Comparison of ENCODE assay signal across 32 cellular contexts in the genomic region with DNA sequence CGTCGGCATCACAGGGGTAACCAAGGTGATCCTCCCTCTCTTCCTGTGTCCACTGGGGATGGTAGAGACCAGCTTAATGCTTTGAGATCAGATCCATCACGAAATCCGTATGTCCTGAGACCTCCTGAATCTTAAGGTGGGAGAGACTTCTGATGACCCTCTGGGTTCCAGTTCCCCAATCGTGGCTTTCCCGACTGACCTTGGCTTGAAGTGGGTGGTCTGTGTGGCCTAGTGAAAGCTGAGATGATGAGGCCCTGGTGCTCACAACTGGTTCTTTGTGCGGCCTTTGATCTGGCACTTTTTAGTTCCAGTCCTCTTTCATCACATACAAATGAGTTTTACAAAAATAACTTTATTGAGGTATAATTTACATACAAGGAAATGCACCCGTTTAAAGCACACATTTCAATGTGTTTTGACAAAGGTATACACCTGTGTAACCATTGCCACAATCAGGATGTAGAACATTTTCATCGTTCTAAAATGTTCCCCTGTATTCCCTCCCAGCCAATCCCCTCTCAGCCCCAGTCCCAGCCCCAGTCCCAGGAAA. TPM values are rescaled to one million over a fixed set of nuclear protein-coding genes. Genes with fewer than 3 reads are reported as not detected.
DNase-seq lines count a peak whose midpoint lies in the region; ATAC-seq, FAIRE-seq and TF ChIP-seq lines count a peak whose summit lies in the region.
"Had no signal": no experiment of that assay in that cellular context is flagged by ENCODE, and none has a peak within 500 bp of the region (broad histone marks: within the 10 kb centered on the region; RNA-seq: fewer than 3 reads in every experiment).

No MANE protein-coding gene starts in this region.

- peaks cover 43% of the 10 kb centered on the region for H3K4me1 ChIP-seq in Karpas-422 (ENCODE audit: low read length)
- peaks cover 29% of the 10 kb centered on the region for H3K4me1 ChIP-seq in GM12878 (ENCODE audit: control insufficient read depth, insufficient read depth, low read length)

- FAIRE-seq in GM12878 (lab: Jason Lieb, UNC) (no peak), urothelium cell line (lab: Jason Lieb, UNC) (peak; percentile 97)
- FAIRE-seq: astrocyte had no signal

- no peak for TF ChIP-seq RAD21 in GM12878 (IDR thresholded peaks at IDR 0.05; ENCODE audit: insufficient read depth, low read depth, low read length)

- TF ChIP-seq POLR2A in GM12878 (IDR thresholded peaks at IDR 0.05; ENCODE audit: low read depth, low read length) = no peak

- no peak for DNase-seq in activated T-cell treated with anti-CD3 and anti-CD28 coated beads, Interleukin-2, amount 50 U/mL, for 72 hours
- no peak for DNase-seq in activated T-cell treated with anti-CD3 and anti-CD28 coated beads, Interleukin-2, amount 50 U/mL, for 1 hour
- DNase-seq in Karpas-422 (peak; percentile 59), GM12878 (ENCODE audit: low read depth, low spot score) (no peak), urothelium cell line (ENCODE audit: low spot score) (no peak), activated gamma-delta T cell treated with Interleukin-2 at 50 U/mL for 16 hours (no peak), NCI-H345 (lab: John Stamatoyannopoulos, UW) (no peak)
- DNase-seq: activated gamma-delta T cell; effector CD8-positive, alpha-beta T cell; immature natural killer cell; left colon; MV-4-11; NCI-H1436 treated with DMSO at 0.1 percent for 48 hours; nephron progenitor cell; SHP77 treated with DMSO at 0.1 percent for 48 hours; stimulated activated naive CD4-positive, alpha-beta T cell; SW 1271 had no signal

- H3K4me2 ChIP-seq in Karpas-422 (ENCODE audit: low read depth, low read length, poor library complexity, severe bottlenecking) (peak overlapping the region; percentile 72), GM12878 (ENCODE audit: control insufficient read depth, insufficient read depth) (no peak overlapping the region)

- RAD21 ChIA-PET in GM12878 (lab: Charles Lee; ENCODE audit: unreplicated experiment) = interaction anchor here (1.5 kb wide), 1 partner anchor 181 kb away, joined by 3 read pairs; no protein-coding TSS in a partner anchor

- SMC1A ChIA-PET in GM12878 (lab: Charles Lee; ENCODE audit: uncharacterized antibody, unreplicated experiment) = interaction anchor here (1.1 kb wide), 1 partner anchor 204 kb away, joined by 3 read pairs; no protein-coding TSS in a partner anchor

- POLR2A ChIA-PET in GM12878 (lab: Charles Lee) = interaction anchor here (0.6 to 1.0 kb wide), 2 partner anchors 9 to 143 kb away, joined by 3 to 5 read pairs; no protein-coding TSS in a partner anchor

- H3K4me3 ChIP-seq in Karpas-422 (ENCODE audit: low read length) (peak overlapping the region; percentile 53), GM12878 (no peak overlapping the region)
- H3K4me3 ChIP-seq: coronary artery, Peyer's patch had no signal

- H3K9me3 Mint-ChIP-seq in activated T-cell treated with anti-CD3 and anti-CD28 coated beads, Interleukin-2, amount 50 U/mL, for 72 hours = no peaks in the 10 kb centered on the region
- H3K9me3 Mint-ChIP-seq: immature natural killer cell, nephron progenitor cell had no signal

- 24% methylated on average over 9 of the region's 9 CpGs for WGBS in GM12878 (ENCODE audit: insufficient coverage, insufficient replicate concordance, low lambda C conversion rate, missing lambda C conversion rate)

- no peak for TF ChIP-seq EP300 in GM12878 (IDR thresholded peaks at IDR 0.05; ENCODE audit: borderline replicate concordance in 1 of 2, control insufficient read depth in 1 of 2, low read depth in 2 of 2, low read length in 2 of 2)

- H3K27me3 Mint-ChIP-seq in activated T-cell treated with anti-CD3 and anti-CD28 coated beads, Interleukin-2, amount 50 U/mL, for 72 hours (ENCODE audit: low read depth) = no peaks in the 10 kb centered on the region

- H3K27ac ChIP-seq in Karpas-422 (ENCODE audit: low read length) (peak overlapping the region; percentile 62), GM12878 (ENCODE audit: control insufficient read depth, insufficient read depth) (no peak overlapping the region)
- H3K27ac ChIP-seq: coronary artery, epithelial cell of prostate, HL-60 had no signal

- BruUV-seq in GM12878 (replicated peaks; lab: Mats Ljungman, UMichigan) = no TSS peak

- H4K20me1 ChIP-seq in Karpas-422 (ENCODE audit: insufficient read depth, low read depth, low read length) (no peaks in the 10 kb centered on the region), GM12878 (ENCODE audit: control insufficient read depth, insufficient read depth) (no peaks in the 10 kb centered on the region)

- H3K27me3 ChIP-seq in Karpas-422 (ENCODE audit: low read length) (no peaks in the 10 kb centered on the region), GM12878 (replicated peaks in 1 of 2; ENCODE audit: control insufficient read depth in 2 of 2, insufficient read depth in 2 of 2, low read length in 1 of 2) (no peaks in the 10 kb centered on the region)
- H3K27me3 ChIP-seq: Peyer's patch had no signal

- H3K9me3 ChIP-seq in Karpas-422 (ENCODE audit: low read length) (no peaks in the 10 kb centered on the region), GM12878 (replicated peaks; ENCODE audit: control insufficient read depth, insufficient read depth, low read length) (no peaks in the 10 kb centered on the region)
- H3K9me3 ChIP-seq: Peyer's patch had no signal

- peaks cover 42% of the 10 kb centered on the region for H3K4me1 Mint-ChIP-seq in activated T-cell treated with anti-CD3 and anti-CD28 coated beads, Interleukin-2, amount 50 U/mL, for 72 hours (ENCODE audit: low read depth)

- H3K79me2 ChIP-seq in Karpas-422 (ENCODE audit: low read length) (no peaks in the 10 kb centered on the region), GM12878 (ENCODE audit: control insufficient read depth, insufficient read depth, low read length) (no peaks in the 10 kb centered on the region)

- CTCF ChIA-PET in GM12878 (lab: Yijun Ruan, JAX) = interaction anchor here (0.6 to 5.4 kb wide), 7 partner anchors 11 to 296 kb away, joined by 3 to 44 read pairs (median 12); a partner anchor contains a TSS

- H3K27ac Mint-ChIP-seq in activated T-cell treated with anti-CD3 and anti-CD28 coated beads, Interleukin-2, amount 50 U/mL, for 72 hours = peak overlapping the region; percentile 54
- H3K27ac Mint-ChIP-seq: nephron progenitor cell had no signal

- H3K36me3 Mint-ChIP-seq in activated T-cell treated with anti-CD3 and anti-CD28 coated beads, Interleukin-2, amount 50 U/mL, for 72 hours (ENCODE audit: insufficient read depth in 2 of 2) = peaks cover 0 to 3% of the 10 kb centered on the region in 2 donors
- H3K36me3 Mint-ChIP-seq: immature natural killer cell had no signal

- H3K9ac ChIP-seq in Karpas-422 (ENCODE audit: low read length) (peak overlapping the region; percentile 61), GM12878 (ENCODE audit: control insufficient read depth, insufficient read depth, low read length) (no peak overlapping the region)

- intact Hi-C loops in GM12878 (cut with micrococcal nuclease; ENCODE audit: unreplicated experiment) = no loop called here

- no peak overlapping the region for H3K4me3 Mint-ChIP-seq in activated T-cell treated with anti-CD3 and anti-CD28 coated beads, Interleukin-2, amount 50 U/mL, for 72 hours
- H3K4me3 Mint-ChIP-seq: nephron progenitor cell had no signal

- no peaks in the 10 kb centered on the region for H3K9me2 ChIP-seq in Karpas-422 (replicated peaks; ENCODE audit: insufficient read depth, low read length)

- H3K36me3 ChIP-seq in Karpas-422 (ENCODE audit: insufficient read depth, low read length) (no peaks in the 10 kb centered on the region), GM12878 (ENCODE audit: control insufficient read depth in 2 of 2, insufficient read depth in 2 of 2, low read length in 1 of 2) (no peaks in the 10 kb centered on the region)
- H3K36me3 ChIP-seq: Peyer's patch had no signal

- in situ Hi-C loops in GM12878 (cut with MboI) = no loop called here

- TF ChIP-seq CTCF in GM12878 (IDR thresholded peaks at IDR 0.05 in 2 of 3, conservative IDR thresholded peaks at IDR 0.05 in 1 of 3; ENCODE audit: control insufficient read depth in 2 of 3, extremely low read depth in 1 of 3, insufficient read depth in 1 of 3, low read depth in 3 of 3, low read length in 3 of 3) = no peak

- H2AFZ ChIP-seq in Karpas-422 (ENCODE audit: low read length) = peak overlapping the region; percentile 76; the same call in 1 of the 2 replicates
- H2AFZ ChIP-seq in GM12878 (ENCODE audit: control insufficient read depth, low read depth, low read length) = peak overlapping the region; percentile 6; the same call in 1 of the 2 replicates

- no peak for ATAC-seq in activated T-cell treated with anti-CD3 and anti-CD28 coated beads, Interleukin-2, amount 50 U/mL, for 72 hours (replicated peaks in 1 of 2)
- ATAC-seq in GM12878 = no peak
- ATAC-seq in GM18511 (IDR thresholded peaks at IDR 0.05; ENCODE audit: unreplicated experiment) = no peak
- ATAC-seq: activated CD4-positive, CD25-positive, alpha-beta regulatory T cell treated with anti-CD3 and anti-CD28 coated beads, Interleukin-2, amount 50 U/mL, for 24 hours; HCT116; left colon had no signal

RNA-seq across cellular contexts. Expression of a gene that starts 6.1 kb away (rescaled TPM):
- total RNA-seq in activated T-cell treated with anti-CD3 and anti-CD28 coated beads, Interleukin-2, amount 50 U/mL, for 72 hours = 100 to 1,000 TPM in 1 of 2 donors, 10 to 100 TPM in 1; 65.9 to 113 TPM
- 1.5 and 2.6 TPM in 2 replicates for total RNA-seq in Karpas-422 (2014; rRNA removed; shearing (Covaris generic); ENCODE audit: low replicate concordance)
- 13.9 and 14.0 TPM in 2 replicates for total RNA-seq in GM12878 (2013; cell fraction: nucleolus; rRNA removed)
- total RNA-seq in GM12878 (2014; rRNA removed) (5.2 and 5.9 TPM in 2 replicates), GM12878 (2014; rRNA removed; fragmentation: Illumina TruSeq; extraction: Trizol) (6.7 and 7.7 TPM in 2 replicates), GM12878 (2021) (9.9 and 11.7 TPM in 2 replicates)
- 9.0 TPM for polyA plus RNA-seq in GM12878 (2011; ENCODE audit: low read depth)
- polyA plus RNA-seq in GM12878 (2011; rRNA removed) (1.8 and 1.9 TPM in 2 replicates), GM12878 (2014; fragmentation: Illumina TruSeq; extraction: Trizol) (12.4 and 14.7 TPM in 2 replicates), GM12878 (2014; fragmentation: Nextera tagmentation; extraction: Ambion mirVana) (under 1 TPM; 0.39 to 0.51 TPM), GM12878 (2014; rRNA removed) (13.7 and 16.0 TPM in 2 replicates), GM12878 (2016; fragmentation: Nextera tagmentation; extraction: Ambion mirVana) (1 to 10 TPM; 2.2 to 3.4 TPM)
- 0.80 and 1.2 TPM in 2 replicates for polyA plus RNA-seq in GM12878 (2011; cell fraction: cytosol; rRNA removed)
- 8.6 and 9.9 TPM in 2 replicates for polyA plus RNA-seq in GM12878 (2011; cell fraction: nucleus; rRNA removed)
- polyA plus RNA-seq in GM12878 (2012) = 9.7 and 12.5 TPM in 2 replicates
- polyA minus RNA-seq in GM12878 (2011; rRNA and poly(A)+ RNA removed) = 2.8 and 5.1 TPM in 2 replicates
- 0.53 and 0.73 TPM in 2 replicates for polyA minus RNA-seq in GM12878 (2011; cell fraction: cytosol; rRNA and poly(A)+ RNA removed)
- polyA minus RNA-seq in GM12878 (2011; cell fraction: nucleus; rRNA and poly(A)+ RNA removed) = 6.3 and 6.9 TPM in 2 replicates

RNA-seq across cellular contexts. Expression of a gene that starts 41.7 kb away (rescaled TPM):
- total RNA-seq in activated T-cell treated with anti-CD3 and anti-CD28 coated beads, Interleukin-2, amount 50 U/mL, for 72 hours = under 1 TPM in 1 of 2 donors, not detected in 1; 0.63 TPM
- total RNA-seq in Karpas-422 (2014; rRNA removed; shearing (Covaris generic); ENCODE audit: low replicate concordance) = not detected in 2 replicates
- not detected in 2 replicates for total RNA-seq in GM12878 (2013; cell fraction: nucleolus; rRNA removed)
- 0.17 TPM in 1 of 2 replicates, not detected in the other for total RNA-seq in GM12878 (2014; rRNA removed)
- not detected in 2 replicates for total RNA-seq in GM12878 (2014; rRNA removed; fragmentation: Illumina TruSeq; extraction: Trizol)
- total RNA-seq in GM12878 (2021) = not detected in 2 replicates
- polyA plus RNA-seq in GM12878 (2011; ENCODE audit: low read depth) = not detected
- 0.12 TPM in 2 replicates for polyA plus RNA-seq in GM12878 (2011; rRNA removed)
- polyA plus RNA-seq in GM12878 (2011; cell fraction: cytosol; rRNA removed) = 0.18 and 0.28 TPM in 2 replicates
- polyA plus RNA-seq in GM12878 (2011; cell fraction: nucleus; rRNA removed) = 0.31 and 0.48 TPM in 2 replicates
- polyA plus RNA-seq in GM12878 (2012) = 0.21 TPM in 1 of 2 replicates, not detected in the other
- polyA plus RNA-seq in GM12878 (2014; fragmentation: Illumina TruSeq; extraction: Trizol) = not detected in 2 replicates
- polyA plus RNA-seq in GM12878 (2014; fragmentation: Nextera tagmentation; extraction: Ambion mirVana) = not detected
- polyA plus RNA-seq in GM12878 (2014; rRNA removed) = not detected in 2 replicates
- polyA plus RNA-seq in GM12878 (2016; fragmentation: Nextera tagmentation; extraction: Ambion mirVana) = not detected
- 0.41 TPM in 1 of 2 replicates, not detected in the other for polyA minus RNA-seq in GM12878 (2011; rRNA and poly(A)+ RNA removed)
- polyA minus RNA-seq in GM12878 (2011; cell fraction: cytosol; rRNA and poly(A)+ RNA removed) = not detected in 2 replicates
- polyA minus RNA-seq in GM12878 (2011; cell fraction: nucleus; rRNA and poly(A)+ RNA removed) = not detected in 2 replicates
- total RNA-seq: cardiac septum, glomerular endothelial cell, left colon, LHCN-M2, lung microvascular endothelial cell, mucosa of gallbladder, osteocyte, Peyer's patch, urinary bladder had no signal
- polyA plus RNA-seq: urinary bladder had no signal

RNA-seq across cellular contexts. Expression of a gene that starts 45.6 kb away (rescaled TPM):
- total RNA-seq in activated T-cell treated with anti-CD3 and anti-CD28 coated beads, Interleukin-2, amount 50 U/mL, for 72 hours = not detected
- total RNA-seq in Karpas-422 (2014; rRNA removed; shearing (Covaris generic); ENCODE audit: low replicate concordance) = 0.22 and 2.2 TPM in 2 replicates
- not detected in 2 replicates for total RNA-seq in GM12878 (2013; cell fraction: nucleolus; rRNA removed)
- total RNA-seq in GM12878 (2014; rRNA removed) (0.11 TPM in 1 of 2 replicates, not detected in the other), GM12878 (2014; rRNA removed; fragmentation: Illumina TruSeq; extraction: Trizol) (not detected in 2 replicates), GM12878 (2021) (0.64 TPM in 1 of 2 replicates, not detected in the other)
- not detected for polyA plus RNA-seq in GM12878 (2011; ENCODE audit: low read depth)
- polyA plus RNA-seq in GM12878 (2011; rRNA removed) (not detected in 2 replicates), GM12878 (2014; fragmentation: Illumina TruSeq; extraction: Trizol) (0.09 TPM in 1 of 2 replicates, not detected in the other), GM12878 (2014; fragmentation: Nextera tagmentation; extraction: Ambion mirVana) (under 1 TPM in 1 of 2 experiments, not detected in 1; 0.23 TPM), GM12878 (2014; rRNA removed) (0.13 TPM in 1 of 2 replicates, not detected in the other), GM12878 (2016; fragmentation: Nextera tagmentation; extraction: Ambion mirVana) (under 1 TPM in 1 of 2 experiments, not detected in 1; 0.32 TPM)
- 0.12 TPM in 1 of 2 replicates, not detected in the other for polyA plus RNA-seq in GM12878 (2011; cell fraction: cytosol; rRNA removed)
- polyA plus RNA-seq in GM12878 (2011; cell fraction: nucleus; rRNA removed) = not detected in 2 replicates
- polyA plus RNA-seq in GM12878 (2012) = not detected in 2 replicates
- not detected in 2 replicates for polyA minus RNA-seq in GM12878 (2011; rRNA and poly(A)+ RNA removed)
- polyA minus RNA-seq in GM12878 (2011; cell fraction: cytosol; rRNA and poly(A)+ RNA removed) = not detected in 2 replicates
- polyA minus RNA-seq in GM12878 (2011; cell fraction: nucleus; rRNA and poly(A)+ RNA removed) = not detected in 2 replicates
- total RNA-seq: astrocyte, glomerular endothelial cell, LHCN-M2, osteocyte, Peyer's patch had no signal
- polyA plus RNA-seq: immature natural killer cell had no signal

Comparison
In these comparisons a context has a peak if more than half of its experiments do, and no peak if none do; other contexts are left out.
1. RNA of a gene that starts 6.1 kb away (total RNA-seq): 65.9 to 113 TPM in activated T-cell treated with anti-CD3 and anti-CD28 coated beads, Interleukin-2, amount 50 U/mL, for 72 hours; 5.2 to 14.0 TPM in GM12878 and 1.5 to 2.6 TPM in Karpas-422; every median in the first group is over 4 times any median in the second.